14 cellular contexts compared by ENCODE assay signal in genomic region chr2:118969025-118969733, GRCh38. TPM values are rescaled to one million over a fixed set of nuclear protein-coding genes. Genes with fewer than 3 reads are reported as not detected.
"Had no signal": no experiment of that assay in that cellular context is flagged by ENCODE, and none has a peak within 500 bp of the region (broad histone marks: within the 10 kb centered on the region; RNA-seq: fewer than 3 reads in every experiment).

No MANE protein-coding gene starts in this region.

- H3K4me1 ChIP-seq: breast epithelium, gastroesophageal sphincter had no signal

- DNase-seq: activated CD4-positive, CD25-positive, alpha-beta regulatory T cell; activated gamma-delta T cell treated with Interleukin-2 at 50 U/mL for 16 hours; activated naive CD8-positive, alpha-beta T cell treated with anti-CD3 and anti-CD28 coated beads, Interleukin-2, amount 10 ng/mL, durations not matched to agents 7 days and 5 days; activated T-cell treated with anti-CD3 and anti-CD28 coated beads, Interleukin-2, amount 50 U/mL, for 48 hours; aorta; mammary epithelial cell; natural killer cell; occipital lobe; stimulated activated CD4-positive, alpha-beta T cell treated with anti-CD3 and anti-CD28 coated beads, Interleukin-2, amount 100 ng/mL, for 48 hours; stimulated activated naive CD8-positive, alpha-beta T cell treated with anti-CD3 and anti-CD28 coated beads, Interleukin-15, Interleukin-2, amounts not matched to agents 100 U/mL and 50 U/mL, for 24 hours had no signal

- H3K9me3 ChIP-seq: breast epithelium, gastroesophageal sphincter had no signal

- H3K27ac ChIP-seq: breast epithelium had no signal

- H3K36me3 ChIP-seq: breast epithelium, gastroesophageal sphincter had no signal

- ATAC-seq: natural killer cell; stimulated activated naive CD8-positive, alpha-beta T cell treated with anti-CD3 and anti-CD28 coated beads, Interleukin-15, Interleukin-2, amounts not matched to agents 100 U/mL and 50 U/mL, for 24 hours had no signal

- H3K4me3 ChIP-seq: breast epithelium, gastroesophageal sphincter had no signal

RNA-seq across cellular contexts. Expression of gene MARCO, which starts 27.2 kb away (rescaled TPM):
- total RNA-seq: chondrocyte, fibroblast of lung, mammary epithelial cell had no signal
